In the genomic region with DNA sequence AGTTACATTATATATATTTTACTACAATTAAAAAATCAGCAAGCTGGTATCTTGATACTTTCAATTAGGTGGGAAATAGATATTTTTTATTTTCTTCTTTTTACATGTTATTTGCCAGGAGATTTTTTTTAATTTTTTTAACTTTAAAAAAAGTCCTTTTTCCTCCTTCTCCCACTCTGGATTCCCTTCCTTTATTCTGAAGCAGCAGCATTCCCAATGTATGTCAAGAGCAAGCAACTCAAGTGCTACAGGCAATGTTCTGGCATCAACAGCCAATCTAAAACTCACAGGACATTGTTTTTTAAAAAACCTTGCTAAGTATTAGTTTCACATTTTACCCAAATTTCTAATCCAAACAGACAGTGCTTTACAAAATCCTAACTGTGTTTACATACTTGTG, we compare ENCODE assay signal across 19 cellular contexts. TPM values are rescaled to one million over a fixed set of nuclear protein-coding genes. Genes with fewer than 3 reads are reported as not detected.
DNase-seq lines count a peak whose midpoint lies in the region; ATAC-seq, FAIRE-seq and TF ChIP-seq lines count a peak whose summit lies in the region.
"Had no signal": no experiment of that assay in that cellular context is flagged by ENCODE, and none has a peak within 500 bp of the region (broad histone marks: within the 10 kb centered on the region; RNA-seq: fewer than 3 reads in every experiment).

No MANE protein-coding gene starts in this region.

- H3K27ac ChIP-seq in cardiac muscle cell = peak overlapping the region; percentile 4

- H3K9me3 Mint-ChIP-seq in endothelial cell (ENCODE audit: unreplicated experiment) (no peaks in the 10 kb centered on the region), progenitor cell of endocrine pancreas (ENCODE audit: low read depth) (no peaks in the 10 kb centered on the region)
- H3K9me3 Mint-ChIP-seq in stimulated activated effector memory CD8-positive, alpha-beta T cell treated with anti-CD3 and anti-CD28 coated beads, Interleukin-12 subunit alpha, Interleukin-12 subunit beta, amount 100 ng/mL, for 72 hours = no peaks in the 10 kb centered on the region

- H3K27me3 Mint-ChIP-seq in endothelial cell (ENCODE audit: unreplicated experiment) (no peaks in the 10 kb centered on the region), progenitor cell of endocrine pancreas (no peaks in the 10 kb centered on the region)

- H3K36me3 Mint-ChIP-seq in endothelial cell (ENCODE audit: low read depth, unreplicated experiment) (peaks cover 25% of the 10 kb centered on the region), progenitor cell of endocrine pancreas (ENCODE audit: insufficient read depth) (peaks cover 22% of the 10 kb centered on the region)
- peaks cover 99% of the 10 kb centered on the region for H3K36me3 Mint-ChIP-seq in stimulated activated effector memory CD8-positive, alpha-beta T cell treated with anti-CD3 and anti-CD28 coated beads, Interleukin-12 subunit alpha, Interleukin-12 subunit beta, amount 100 ng/mL, for 72 hours

- ATAC-seq in left ventricle myocardium superior = no peak
- no peak for ATAC-seq in stimulated activated effector memory CD8-positive, alpha-beta T cell treated with anti-CD3 and anti-CD28 coated beads, Interleukin-12 subunit alpha, Interleukin-12 subunit beta, amount 100 ng/mL, for 72 hours
- ATAC-seq in GM21390 (IDR thresholded peaks at IDR 0.05; ENCODE audit: unreplicated experiment) = no peak
- ATAC-seq: HepG2 had no signal

- intact Hi-C loops in left ventricle myocardium superior (cut with micrococcal nuclease) = no loop called here

- no peak for DNase-seq in cardiac muscle cell (ENCODE audit: low read depth in 1 of 2, low spot score in 1 of 2)
- DNase-seq in left ventricle myocardium superior = no peak
- no peak for DNase-seq in RCC 7860 (ENCODE audit: low spot score)
- DNase-seq in endothelial cell (ENCODE audit: low spot score) = no peak
- no peak for DNase-seq in stimulated activated effector memory CD8-positive, alpha-beta T cell treated with anti-CD3 and anti-CD28 coated beads, Interleukin-12 subunit alpha, Interleukin-12 subunit beta, amount 100 ng/mL, for 72 hours (ENCODE audit: low spot score in 2 of 2)
- DNase-seq in progenitor cell of endocrine pancreas (ENCODE audit: low spot score, unreplicated experiment) = no peak
- no peak for DNase-seq in NCI-H1417 treated with DMSO at 0.1 percent for 48 hours (lab: John Stamatoyannopoulos, UW)
- DNase-seq: ACHN, AML-193, Caco-2, EL, NCI-H1105, NCI-H2029, NCI-H2171, NCI-H446, NCI-H69, SHP77 treated with DMSO at 0.1 percent for 48 hours had no signal

- H3K4me1 Mint-ChIP-seq in endothelial cell (ENCODE audit: unreplicated experiment) (peaks cover 13% of the 10 kb centered on the region), progenitor cell of endocrine pancreas (ENCODE audit: low read depth) (peaks cover 3% of the 10 kb centered on the region)
- H3K4me1 Mint-ChIP-seq in stimulated activated effector memory CD8-positive, alpha-beta T cell treated with anti-CD3 and anti-CD28 coated beads, Interleukin-12 subunit alpha, Interleukin-12 subunit beta, amount 100 ng/mL, for 72 hours = peaks cover 54% of the 10 kb centered on the region

- no peaks in the 10 kb centered on the region for H3K27me3 ChIP-seq in cardiac muscle cell

- no peaks in the 10 kb centered on the region for H3K9me3 ChIP-seq in cardiac muscle cell (ENCODE audit: low read depth)
- H3K9me3 ChIP-seq: Caco-2 had no signal

- peak; percentile 2 for FAIRE-seq in RCC 7860 (lab: Jason Lieb, UNC)
- FAIRE-seq: HepG2 had no signal

- H3K27ac Mint-ChIP-seq in endothelial cell (ENCODE audit: unreplicated experiment) (no peak overlapping the region), progenitor cell of endocrine pancreas (no peak overlapping the region)
- H3K27ac Mint-ChIP-seq in stimulated activated effector memory CD8-positive, alpha-beta T cell treated with anti-CD3 and anti-CD28 coated beads, Interleukin-12 subunit alpha, Interleukin-12 subunit beta, amount 100 ng/mL, for 72 hours = peak overlapping the region; percentile 60

- H3K4me3 Mint-ChIP-seq in endothelial cell (ENCODE audit: unreplicated experiment) (peak overlapping the region; percentile 5), progenitor cell of endocrine pancreas (ENCODE audit: low read depth) (no peak overlapping the region)
- no peak overlapping the region for H3K4me3 Mint-ChIP-seq in stimulated activated effector memory CD8-positive, alpha-beta T cell treated with anti-CD3 and anti-CD28 coated beads, Interleukin-12 subunit alpha, Interleukin-12 subunit beta, amount 100 ng/mL, for 72 hours

- H3K4me3 ChIP-seq in cardiac muscle cell = no peak overlapping the region

- no peaks in the 10 kb centered on the region for H3K4me1 ChIP-seq in cardiac muscle cell (ENCODE audit: low read depth)
- H3K4me1 ChIP-seq: Caco-2 had no signal

- H3K36me3 ChIP-seq in cardiac muscle cell = peaks cover 26% of the 10 kb centered on the region

- TF ChIP-seq CTCF in cardiac muscle cell (IDR thresholded peaks at IDR 0.05; ENCODE audit: low read depth, low read length) (no peak), endothelial cell (IDR thresholded peaks at IDR 0.05; ENCODE audit: unreplicated experiment) (no peak), progenitor cell of endocrine pancreas (IDR thresholded peaks at IDR 0.05; ENCODE audit: unreplicated experiment) (no peak)

RNA-seq across cellular contexts. Expression of gene GOLPH3, which starts 41.4 kb away (rescaled TPM):
- total RNA-seq in cardiac muscle cell (79.6 and 105 TPM in 2 replicates), left ventricle myocardium superior (41.2 TPM), endothelial cell (ENCODE audit: unreplicated experiment) (105 TPM), progenitor cell of endocrine pancreas (79.3 and 80.8 TPM in 2 replicates)
- polyA plus RNA-seq in cardiac muscle cell = 68.1 and 75.1 TPM in 2 replicates
